ENCODE assay signal across 28 cellular contexts in genomic region chr14:51969852-51970251, GRCh38.
"Had no signal": no experiment of that assay in that cellular context is flagged by ENCODE, and none has a peak within 500 bp of the region (broad histone marks: within the 10 kb centered on the region; RNA-seq: fewer than 3 reads in every experiment).

No MANE protein-coding gene starts in this region.

- H3K4me3 Mint-ChIP-seq: activated CD4-positive, alpha-beta memory T cell treated with anti-CD3 and anti-CD28 coated beads for 36 hours; activated CD4-positive, alpha-beta T cell treated with anti-CD3 and anti-CD28 coated beads, Interleukin-2, amount 10 ng/mL, durations not matched to agents 24 days and 14 days; activated naive CD4-positive, alpha-beta T cell treated with anti-CD3 and anti-CD28 coated beads for 36 hours; activated T-cell treated with anti-CD3 and anti-CD28 coated beads, Interleukin-2, amount 50 U/mL, for 4 hours; naive B cell; T-helper 1 cell treated with Interleukin-12 subunit alpha and Interleukin-12 subunit beta and Interleukin-4 antibody, amounts not matched to agents 30 μg/mL and 1 μg/mL, for 36 hours; type B pancreatic cell had no signal

- H3K36me3 Mint-ChIP-seq: naive B cell, type B pancreatic cell had no signal

- H3K36me3 ChIP-seq: gastrocnemius medialis, ovary, right lobe of liver, uterus had no signal

- H3K9me3 Mint-ChIP-seq: activated CD4-positive, alpha-beta memory T cell treated with anti-CD3 and anti-CD28 coated beads for 36 hours; activated CD4-positive, alpha-beta T cell treated with anti-CD3 and anti-CD28 coated beads, Interleukin-2, amount 10 ng/mL, durations not matched to agents 24 days and 14 days; activated naive CD4-positive, alpha-beta T cell treated with anti-CD3 and anti-CD28 coated beads for 36 hours; activated T-cell treated with anti-CD3 and anti-CD28 coated beads, Interleukin-2, amount 50 U/mL, for 4 hours; naive B cell; T-helper 1 cell treated with Interleukin-12 subunit alpha and Interleukin-12 subunit beta and Interleukin-4 antibody, amounts not matched to agents 30 μg/mL and 1 μg/mL, for 36 hours; type B pancreatic cell had no signal

- H3K4me3 ChIP-seq: gastrocnemius medialis, ovary, right lobe of liver, testis, uterus had no signal

- H3K27me3 ChIP-seq: gastrocnemius medialis, ovary, right lobe of liver, testis, uterus had no signal

- H3K4me1 Mint-ChIP-seq: naive B cell had no signal

- H3K27ac Mint-ChIP-seq: activated CD4-positive, alpha-beta memory T cell treated with anti-CD3 and anti-CD28 coated beads for 36 hours; activated CD4-positive, alpha-beta T cell treated with anti-CD3 and anti-CD28 coated beads, Interleukin-2, amount 10 ng/mL, durations not matched to agents 24 days and 14 days; activated naive CD4-positive, alpha-beta T cell treated with anti-CD3 and anti-CD28 coated beads for 36 hours; progenitor cell of endocrine pancreas; T-helper 1 cell treated with Interleukin-12 subunit alpha and Interleukin-12 subunit beta and Interleukin-4 antibody, amounts not matched to agents 30 μg/mL and 1 μg/mL, for 36 hours; type B pancreatic cell had no signal

- H3K9me3 ChIP-seq: gastrocnemius medialis, ovary, right lobe of liver, testis, uterus had no signal

- H3K27ac ChIP-seq: gastrocnemius medialis, ovary, right lobe of liver, testis, uterus had no signal

- H3K4me1 ChIP-seq: gastrocnemius medialis, right lobe of liver, testis, uterus had no signal

- H3K27me3 Mint-ChIP-seq: activated CD4-positive, alpha-beta memory T cell treated with anti-CD3 and anti-CD28 coated beads for 36 hours; activated CD4-positive, alpha-beta T cell treated with anti-CD3 and anti-CD28 coated beads, Interleukin-2, amount 10 ng/mL, durations not matched to agents 24 days and 14 days; naive B cell; progenitor cell of endocrine pancreas; type B pancreatic cell had no signal

- DNase-seq: activated CD4-positive, alpha-beta memory T cell treated with anti-CD3 and anti-CD28 coated beads for 36 hours; activated CD4-positive, alpha-beta T cell treated with anti-CD3 and anti-CD28 coated beads, Interleukin-2, amount 10 ng/mL, durations not matched to agents 24 days and 14 days; activated CD4-positive, CD25-positive, alpha-beta regulatory T cell treated with anti-CD3 and anti-CD28 coated beads, Interleukin-2, amount 50 U/mL, for 72 hours; activated CD8-positive, alpha-beta memory T cell treated with anti-CD3 and anti-CD28 coated beads, Interleukin-2, amount 50 U/mL, for 4 hours; activated effector memory CD4-positive, alpha-beta T cell treated with Interleukin-2 at 50 U/mL for 16 hours; activated naive CD4-positive, alpha-beta T cell treated with anti-CD3 and anti-CD28 coated beads for 36 hours; activated T-cell treated with anti-CD3 and anti-CD28 coated beads, Interleukin-2, amount 50 U/mL, for 4 hours; anterior cingulate cortex; effector CD8-positive, alpha-beta T cell; gastrocnemius medialis; glutamatergic neuron; left cardiac atrium; left ventricle myocardium superior; naive B cell; ovary; right lobe of liver; stimulated activated CD4-positive, alpha-beta T cell treated with anti-CD3 and anti-CD28 coated beads, Interleukin-2, amount 100 ng/mL, for 48 hours; stimulated activated naive CD8-positive, alpha-beta T cell treated with anti-CD3 and anti-CD28 coated beads, Interleukin-15, Interleukin-2, amounts not matched to agents 100 U/mL and 50 U/mL, for 24 hours; SW 1271; T1000; testis; uterus had no signal

- ATAC-seq: activated T-cell treated with anti-CD3 and anti-CD28 coated beads, Interleukin-2, amount 50 U/mL, for 4 hours; gastrocnemius medialis; left cardiac atrium; left ventricle myocardium superior; right lobe of liver; stimulated activated naive CD8-positive, alpha-beta T cell treated with anti-CD3 and anti-CD28 coated beads, Interleukin-15, Interleukin-2, amounts not matched to agents 100 U/mL and 50 U/mL, for 24 hours had no signal

- FAIRE-seq: bronchial epithelial cell, colon, keratinocyte had no signal
